19 cellular contexts compared by ENCODE assay signal in the genomic region with DNA sequence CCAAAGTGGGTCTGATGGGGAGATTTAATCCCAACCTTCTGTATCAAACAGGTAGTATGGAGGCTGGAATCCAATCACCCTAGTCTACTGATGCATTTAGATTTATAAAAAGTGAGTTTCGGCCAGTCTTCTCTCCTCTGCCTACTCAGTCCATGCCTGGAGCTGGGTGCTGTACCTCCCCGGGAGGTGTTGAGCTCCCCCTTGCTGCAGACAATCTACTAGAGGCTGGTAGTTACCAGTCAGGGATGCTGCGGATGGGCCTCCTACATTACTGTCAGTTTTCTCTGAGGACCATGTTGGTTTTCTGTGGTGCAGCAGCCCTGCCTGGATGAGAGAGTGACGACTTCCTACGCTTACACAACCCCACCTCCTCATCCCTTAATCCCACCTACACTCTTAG.
"Had no signal": no experiment of that assay in that cellular context is flagged by ENCODE, and none has a peak within 500 bp of the region (broad histone marks: within the 10 kb centered on the region; RNA-seq: fewer than 3 reads in every experiment).

No MANE protein-coding gene starts in this region.

- H3K27ac Mint-ChIP-seq: T-cell; T-helper 1 cell treated with Interleukin-12 subunit alpha and Interleukin-12 subunit beta and Interleukin-4 antibody, amounts not matched to agents 30 μg/mL and 1 μg/mL, for 36 hours had no signal

- H3K9me3 ChIP-seq: SK-N-SH had no signal

- H3K27me3 Mint-ChIP-seq: T-cell had no signal

- H3K4me2 ChIP-seq: SK-N-SH had no signal

- H3K4me3 Mint-ChIP-seq: T-cell; T-helper 1 cell treated with Interleukin-12 subunit alpha and Interleukin-12 subunit beta and Interleukin-4 antibody, amounts not matched to agents 30 μg/mL and 1 μg/mL, for 36 hours had no signal

- H3K36me3 Mint-ChIP-seq: T-cell had no signal

- H3K4me1 Mint-ChIP-seq: T-cell had no signal

- DNase-seq: KBM-7, MV-4-11, NCI-H1048, NCI-H1105, NCI-H1436 treated with DMSO at 0.1 percent for 48 hours, NCI-H187 treated with DMSO at 0.1 percent for 48 hours, NCI-H2029 treated with DMSO at 0.1 percent for 48 hours, NCI-H2171 treated with DMSO at 0.1 percent for 48 hours, NCI-H345, NCI-H446 treated with DMSO at 0.1 percent for 48 hours, NCI-H510A treated with DMSO at 0.1 percent for 48 hours, PC-3, SHP77, SK-N-SH, SW 1271, T-cell had no signal

- H3K27ac ChIP-seq: RWPE1 had no signal

- H3K9me2 ChIP-seq: SK-N-SH had no signal

- ATAC-seq: Panc1, PC-3, T-cell had no signal

- H3K9ac ChIP-seq: SK-N-SH had no signal
